In genomic region chr14:55715889-55716288, GRCh38 we compare ENCODE assay signal across 9 cellular contexts.
DNase-seq lines count a peak whose midpoint lies in the region; ATAC-seq and TF ChIP-seq lines count a peak whose summit lies in the region.
"Had no signal": no experiment of that assay in that cellular context is flagged by ENCODE, and none has a peak within 500 bp of the region (broad histone marks: within the 10 kb centered on the region; RNA-seq: fewer than 3 reads in every experiment).

No MANE protein-coding gene starts in this region.

- WGBS in esophagus muscularis mucosa, result 79% methylated on average over 5 of the region's 5 CpGs

- no peaks in the 10 kb centered on the region for H3K4me1 ChIP-seq in fibroblast of lung (ENCODE audit: control insufficient read depth, extremely low read depth, insufficient read depth, low read length)
- H3K4me1 ChIP-seq in skeletal muscle satellite cell (ENCODE audit: control insufficient read depth, insufficient read depth, low read length), result peaks cover 13% of the 10 kb centered on the region
- peaks cover 0 to 5% (median 4%) of the 10 kb centered on the region in 4 donors for H3K4me1 ChIP-seq in esophagus muscularis mucosa

- no peak for TF ChIP-seq CTCF in fibroblast of lung (conservative IDR thresholded peaks at IDR 0.05 in 1 of 2, IDR thresholded peaks at IDR 0.05 in 1 of 2; ENCODE audit: low read depth in 1 of 2, low read length in 2 of 2)
- no peak for TF ChIP-seq CTCF in esophagus muscularis mucosa (IDR thresholded peaks at IDR 0.05)

- no peaks in the 10 kb centered on the region for H3K27me3 ChIP-seq in fibroblast of lung (ENCODE audit: control insufficient read depth, insufficient read depth, low read length)
- H3K27me3 ChIP-seq in skeletal muscle satellite cell (ENCODE audit: control insufficient read depth, insufficient read depth, low read length), result no peaks in the 10 kb centered on the region
- H3K27me3 ChIP-seq in esophagus muscularis mucosa, result no peaks in the 10 kb centered on the region

- no peaks in the 10 kb centered on the region for H3K9me3 ChIP-seq in fibroblast of lung (ENCODE audit: control insufficient read depth, insufficient read depth, low read depth, low read length)
- H3K9me3 ChIP-seq in skeletal muscle satellite cell (replicated peaks; ENCODE audit: low read length), result no peaks in the 10 kb centered on the region
- no peaks in the 10 kb centered on the region for H3K9me3 ChIP-seq in esophagus muscularis mucosa

- intact Hi-C loops in esophagus muscularis mucosa (cut with DNase I), result no loop called here

- no peaks in the 10 kb centered on the region for H3K36me3 ChIP-seq in fibroblast of lung (ENCODE audit: control insufficient read depth, insufficient read depth, low read length)
- H3K36me3 ChIP-seq in skeletal muscle satellite cell (ENCODE audit: insufficient read depth, low read length), result no peaks in the 10 kb centered on the region
- H3K36me3 ChIP-seq in esophagus muscularis mucosa, result no peaks in the 10 kb centered on the region

- TF ChIP-seq POLR2A in esophagus muscularis mucosa (IDR thresholded peaks at IDR 0.05; ENCODE audit: low read depth), result no peak

- ATAC-seq in GM19328 (IDR thresholded peaks at IDR 0.05; ENCODE audit: unreplicated experiment) (peak; percentile 79), HG03442 (IDR thresholded peaks at IDR 0.05; ENCODE audit: unreplicated experiment) (peak; percentile 93)

- no peak overlapping the region for H3K4me3 ChIP-seq in fibroblast of lung (replicated peaks in 1 of 4; ENCODE audit: control extremely low read depth in 1 of 4, insufficient read depth in 1 of 4, low read depth in 3 of 4, low read length in 4 of 4)
- no peak overlapping the region for H3K4me3 ChIP-seq in skeletal muscle satellite cell (ENCODE audit: low read length)
- H3K4me3 ChIP-seq in esophagus muscularis mucosa, result no peak overlapping the region

- H3K27ac ChIP-seq in fibroblast of lung (ENCODE audit: insufficient read depth, low read length) (no peak overlapping the region), esophagus muscularis mucosa (replicated peaks in 1 of 4) (peak overlapping the region in 1 of 4 donors; percentile 36)

- H3K4me2 ChIP-seq in fibroblast of lung (ENCODE audit: extremely low read depth, insufficient read depth, low read length) (no peak overlapping the region), skeletal muscle satellite cell (ENCODE audit: low read length) (no peak overlapping the region)

- no peak for TF ChIP-seq EP300 in esophagus muscularis mucosa (IDR thresholded peaks at IDR 0.05)

- no peak overlapping the region for H2AFZ ChIP-seq in fibroblast of lung (ENCODE audit: low read length)

- H3K9ac ChIP-seq in fibroblast of lung (ENCODE audit: insufficient read depth, low read length) (peak overlapping the region; percentile 17), skeletal muscle satellite cell (ENCODE audit: low read depth, low read length) (peak overlapping the region; percentile 28)

- DNase-seq in fibroblast of lung (ENCODE audit: low read depth in 2 of 2), result peak; percentile 64 to 88
- no peak for DNase-seq in NCI-H510A (lab: John Stamatoyannopoulos, UW)
- no peak for DNase-seq in activated CD4-positive, alpha-beta T cell treated with anti-CD3 and anti-CD28 coated beads, Interleukin-2, amount 50 U/mL, for 48 hours
- DNase-seq in effector CD4-positive, alpha-beta T cell, result no peak
- no peak for DNase-seq in esophagus muscularis mucosa (ENCODE audit: extremely low spot score)
- DNase-seq: activated T-cell treated with anti-CD3 and anti-CD28 coated beads for 4 hours had no signal

- no peaks in the 10 kb centered on the region for H3K79me2 ChIP-seq in fibroblast of lung (ENCODE audit: control insufficient read depth, insufficient read depth, low read length)

- H4K20me1 ChIP-seq in fibroblast of lung (ENCODE audit: control insufficient read depth, extremely low read depth, insufficient read depth, low read length), result no peaks in the 10 kb centered on the region

Comparison
In these comparisons a context has a peak if more than half of its experiments do, and no peak if none do; other contexts are left out.
1. DNase-seq: peak in fibroblast of lung (2 of 2); none in NCI-H510A (single experiment), activated CD4-positive, alpha-beta T cell treated with anti-CD3 and anti-CD28 coated beads, Interleukin-2, amount 50 U/mL, for 48 hours (0 of 2), effector CD4-positive, alpha-beta T cell (single experiment) and esophagus muscularis mucosa (single experiment).